In the genomic region with DNA sequence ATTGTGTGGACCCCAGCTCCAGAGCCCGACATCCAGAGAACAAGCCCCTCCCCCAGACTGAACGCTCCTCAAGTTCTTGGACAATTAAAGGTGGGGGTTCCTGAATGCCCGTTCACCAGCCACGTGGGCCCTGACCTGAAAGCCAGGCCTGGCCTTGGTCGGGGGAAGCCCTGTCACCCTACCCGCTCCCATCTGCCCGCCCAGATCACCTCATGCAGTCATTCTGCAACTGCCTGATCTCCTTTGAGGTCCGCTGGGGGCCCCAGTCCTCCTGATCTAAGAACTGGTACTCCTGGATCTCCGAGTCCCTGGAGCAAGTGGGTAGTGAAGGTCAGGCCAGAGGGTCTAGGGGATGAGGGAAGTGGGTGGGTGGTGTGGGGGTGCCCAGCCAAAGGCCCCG, we compare ENCODE assay signal across 1 cellular context.
TF ChIP-seq lines count a peak whose summit lies in the region.

No MANE protein-coding gene starts in this region.

TF ChIP-seq in GM12878, 131 proteins besides CTCF, POLR2A, EP300 and RAD21 (continues in another document):
- TF ChIP-seq NFYA (IDR thresholded peaks at IDR 0.05; ENCODE audit: borderline replicate concordance, low read depth, low read length): no peak
- TF ChIP-seq KAT2A (conservative IDR thresholded peaks at IDR 0.05; ENCODE audit: control insufficient read depth, low read depth, low read length): no peak
- no peak for TF ChIP-seq CBX5 (IDR thresholded peaks at IDR 0.05; ENCODE audit: low read depth)
- TF ChIP-seq STAT1 (conservative IDR thresholded peaks at IDR 0.05): no peak
- TF ChIP-seq, protein P1, sequence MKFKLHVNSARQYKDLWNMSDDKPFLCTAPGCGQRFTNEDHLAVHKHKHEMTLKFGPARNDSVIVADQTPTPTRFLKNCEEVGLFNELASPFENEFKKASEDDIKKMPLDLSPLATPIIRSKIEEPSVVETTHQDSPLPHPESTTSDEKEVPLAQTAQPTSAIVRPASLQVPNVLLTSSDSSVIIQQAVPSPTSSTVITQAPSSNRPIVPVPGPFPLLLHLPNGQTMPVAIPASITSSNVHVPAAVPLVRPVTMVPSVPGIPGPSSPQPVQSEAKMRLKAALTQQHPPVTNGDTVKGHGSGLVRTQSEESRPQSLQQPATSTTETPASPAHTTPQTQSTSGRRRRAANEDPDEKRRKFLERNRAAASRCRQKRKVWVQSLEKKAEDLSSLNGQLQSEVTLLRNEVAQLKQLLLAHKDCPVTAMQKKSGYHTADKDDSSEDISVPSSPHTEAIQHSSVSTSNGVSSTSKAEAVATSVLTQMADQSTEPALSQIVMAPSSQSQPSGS (IDR thresholded peaks at IDR 0.05; ENCODE audit: low read length): no peak
- peak; percentile 34; the same call in 1 of the 2 replicates for TF ChIP-seq MTA2 (IDR thresholded peaks at IDR 0.05; ENCODE audit: low read depth)
- TF ChIP-seq RFX5 (IDR thresholded peaks at IDR 0.05; ENCODE audit: low read depth, low read length): no peak
- 0 out of 2 replicates have a peak, but pooled peaks have one; percentile 42 for TF ChIP-seq IRF4 (IDR thresholded peaks at IDR 0.05; ENCODE audit: low read depth, low read length)
- TF ChIP-seq PAX5 (IDR thresholded peaks at IDR 0.05; ENCODE audit: borderline replicate concordance, low read depth, low read length): peak; percentile 47; the same call in 1 of the 2 replicates
- no peak for TF ChIP-seq HDAC2 (IDR thresholded peaks at IDR 0.05)
- TF ChIP-seq BHLHE40 (IDR thresholded peaks at IDR 0.05; ENCODE audit: borderline replicate concordance in 1 of 2, low read depth in 2 of 2, low read length in 1 of 2): peak in 1 of 2 experiments; percentile 37; a peak in 1 of 4 replicates
- no peak for TF ChIP-seq POU2F2 (IDR thresholded peaks at IDR 0.05; ENCODE audit: borderline replicate concordance, low read depth, low read length)
- no peak for TF ChIP-seq SMC3 (IDR thresholded peaks at IDR 0.05; ENCODE audit: borderline replicate concordance, low read length)
- no peak for TF ChIP-seq ZNF217 (IDR thresholded peaks at IDR 0.05)
- no peak for TF ChIP-seq RB1 (IDR thresholded peaks at IDR 0.05; ENCODE audit: borderline replicate concordance)
- TF ChIP-seq HDAC6 (IDR thresholded peaks at IDR 0.05; ENCODE audit: unreplicated experiment): no peak
- TF ChIP-seq FOXK2 (IDR thresholded peaks at IDR 0.05): no peak
- TF ChIP-seq EED (IDR thresholded peaks at IDR 0.05; ENCODE audit: low read depth): peak; percentile 89
- no peak for TF ChIP-seq TCF12 (IDR thresholded peaks at IDR 0.05; ENCODE audit: low read depth, low read length)
- TF ChIP-seq, protein P2, sequence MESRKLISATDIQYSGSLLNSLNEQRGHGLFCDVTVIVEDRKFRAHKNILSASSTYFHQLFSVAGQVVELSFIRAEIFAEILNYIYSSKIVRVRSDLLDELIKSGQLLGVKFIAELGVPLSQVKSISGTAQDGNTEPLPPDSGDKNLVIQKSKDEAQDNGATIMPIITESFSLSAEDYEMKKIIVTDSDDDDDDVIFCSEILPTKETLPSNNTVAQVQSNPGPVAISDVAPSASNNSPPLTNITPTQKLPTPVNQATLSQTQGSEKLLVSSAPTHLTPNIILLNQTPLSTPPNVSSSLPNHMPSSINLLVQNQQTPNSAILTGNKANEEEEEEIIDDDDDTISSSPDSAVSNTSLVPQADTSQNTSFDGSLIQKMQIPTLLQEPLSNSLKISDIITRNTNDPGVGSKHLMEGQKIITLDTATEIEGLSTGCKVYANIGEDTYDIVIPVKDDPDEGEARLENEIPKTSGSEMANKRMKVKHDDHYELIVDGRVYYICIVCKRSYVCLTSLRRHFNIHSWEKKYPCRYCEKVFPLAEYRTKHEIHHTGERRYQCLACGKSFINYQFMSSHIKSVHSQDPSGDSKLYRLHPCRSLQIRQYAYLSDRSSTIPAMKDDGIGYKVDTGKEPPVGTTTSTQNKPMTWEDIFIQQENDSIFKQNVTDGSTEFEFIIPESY (IDR thresholded peaks at IDR 0.05): no peak
- no peak for TF ChIP-seq RELA (IDR thresholded peaks at IDR 0.05; ENCODE audit: borderline replicate concordance, partially characterized antibody)
- TF ChIP-seq IKZF2 (IDR thresholded peaks at IDR 0.05): peak; percentile 12 to 39; a peak in 1 of 4 replicates
- no peak for TF ChIP-seq SMARCA5 (IDR thresholded peaks at IDR 0.05)
- TF ChIP-seq, protein P3, sequence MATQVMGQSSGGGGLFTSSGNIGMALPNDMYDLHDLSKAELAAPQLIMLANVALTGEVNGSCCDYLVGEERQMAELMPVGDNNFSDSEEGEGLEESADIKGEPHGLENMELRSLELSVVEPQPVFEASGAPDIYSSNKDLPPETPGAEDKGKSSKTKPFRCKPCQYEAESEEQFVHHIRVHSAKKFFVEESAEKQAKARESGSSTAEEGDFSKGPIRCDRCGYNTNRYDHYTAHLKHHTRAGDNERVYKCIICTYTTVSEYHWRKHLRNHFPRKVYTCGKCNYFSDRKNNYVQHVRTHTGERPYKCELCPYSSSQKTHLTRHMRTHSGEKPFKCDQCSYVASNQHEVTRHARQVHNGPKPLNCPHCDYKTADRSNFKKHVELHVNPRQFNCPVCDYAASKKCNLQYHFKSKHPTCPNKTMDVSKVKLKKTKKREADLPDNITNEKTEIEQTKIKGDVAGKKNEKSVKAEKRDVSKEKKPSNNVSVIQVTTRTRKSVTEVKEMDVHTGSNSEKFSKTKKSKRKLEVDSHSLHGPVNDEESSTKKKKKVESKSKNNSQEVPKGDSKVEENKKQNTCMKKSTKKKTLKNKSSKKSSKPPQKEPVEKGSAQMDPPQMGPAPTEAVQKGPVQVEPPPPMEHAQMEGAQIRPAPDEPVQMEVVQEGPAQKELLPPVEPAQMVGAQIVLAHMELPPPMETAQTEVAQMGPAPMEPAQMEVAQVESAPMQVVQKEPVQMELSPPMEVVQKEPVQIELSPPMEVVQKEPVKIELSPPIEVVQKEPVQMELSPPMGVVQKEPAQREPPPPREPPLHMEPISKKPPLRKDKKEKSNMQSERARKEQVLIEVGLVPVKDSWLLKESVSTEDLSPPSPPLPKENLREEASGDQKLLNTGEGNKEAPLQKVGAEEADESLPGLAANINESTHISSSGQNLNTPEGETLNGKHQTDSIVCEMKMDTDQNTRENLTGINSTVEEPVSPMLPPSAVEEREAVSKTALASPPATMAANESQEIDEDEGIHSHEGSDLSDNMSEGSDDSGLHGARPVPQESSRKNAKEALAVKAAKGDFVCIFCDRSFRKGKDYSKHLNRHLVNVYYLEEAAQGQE (IDR thresholded peaks at IDR 0.05; ENCODE audit: low read depth, low read length): no peak
- TF ChIP-seq, protein P4, sequence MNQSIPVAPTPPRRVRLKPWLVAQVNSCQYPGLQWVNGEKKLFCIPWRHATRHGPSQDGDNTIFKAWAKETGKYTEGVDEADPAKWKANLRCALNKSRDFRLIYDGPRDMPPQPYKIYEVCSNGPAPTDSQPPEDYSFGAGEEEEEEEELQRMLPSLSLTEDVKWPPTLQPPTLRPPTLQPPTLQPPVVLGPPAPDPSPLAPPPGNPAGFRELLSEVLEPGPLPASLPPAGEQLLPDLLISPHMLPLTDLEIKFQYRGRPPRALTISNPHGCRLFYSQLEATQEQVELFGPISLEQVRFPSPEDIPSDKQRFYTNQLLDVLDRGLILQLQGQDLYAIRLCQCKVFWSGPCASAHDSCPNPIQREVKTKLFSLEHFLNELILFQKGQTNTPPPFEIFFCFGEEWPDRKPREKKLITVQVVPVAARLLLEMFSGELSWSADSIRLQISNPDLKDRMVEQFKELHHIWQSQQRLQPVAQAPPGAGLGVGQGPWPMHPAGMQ (IDR thresholded peaks at IDR 0.05; ENCODE audit: borderline replicate concordance): no peak
- TF ChIP-seq, protein P5, sequence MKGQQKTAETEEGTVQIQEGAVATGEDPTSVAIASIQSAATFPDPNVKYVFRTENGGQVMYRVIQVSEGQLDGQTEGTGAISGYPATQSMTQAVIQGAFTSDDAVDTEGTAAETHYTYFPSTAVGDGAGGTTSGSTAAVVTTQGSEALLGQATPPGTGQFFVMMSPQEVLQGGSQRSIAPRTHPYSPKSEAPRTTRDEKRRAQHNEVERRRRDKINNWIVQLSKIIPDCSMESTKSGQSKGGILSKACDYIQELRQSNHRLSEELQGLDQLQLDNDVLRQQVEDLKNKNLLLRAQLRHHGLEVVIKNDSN (IDR thresholded peaks at IDR 0.05; ENCODE audit: borderline replicate concordance, extremely low read length, insufficient read depth, low read depth, low read length): no peak
- TF ChIP-seq, protein P6, sequence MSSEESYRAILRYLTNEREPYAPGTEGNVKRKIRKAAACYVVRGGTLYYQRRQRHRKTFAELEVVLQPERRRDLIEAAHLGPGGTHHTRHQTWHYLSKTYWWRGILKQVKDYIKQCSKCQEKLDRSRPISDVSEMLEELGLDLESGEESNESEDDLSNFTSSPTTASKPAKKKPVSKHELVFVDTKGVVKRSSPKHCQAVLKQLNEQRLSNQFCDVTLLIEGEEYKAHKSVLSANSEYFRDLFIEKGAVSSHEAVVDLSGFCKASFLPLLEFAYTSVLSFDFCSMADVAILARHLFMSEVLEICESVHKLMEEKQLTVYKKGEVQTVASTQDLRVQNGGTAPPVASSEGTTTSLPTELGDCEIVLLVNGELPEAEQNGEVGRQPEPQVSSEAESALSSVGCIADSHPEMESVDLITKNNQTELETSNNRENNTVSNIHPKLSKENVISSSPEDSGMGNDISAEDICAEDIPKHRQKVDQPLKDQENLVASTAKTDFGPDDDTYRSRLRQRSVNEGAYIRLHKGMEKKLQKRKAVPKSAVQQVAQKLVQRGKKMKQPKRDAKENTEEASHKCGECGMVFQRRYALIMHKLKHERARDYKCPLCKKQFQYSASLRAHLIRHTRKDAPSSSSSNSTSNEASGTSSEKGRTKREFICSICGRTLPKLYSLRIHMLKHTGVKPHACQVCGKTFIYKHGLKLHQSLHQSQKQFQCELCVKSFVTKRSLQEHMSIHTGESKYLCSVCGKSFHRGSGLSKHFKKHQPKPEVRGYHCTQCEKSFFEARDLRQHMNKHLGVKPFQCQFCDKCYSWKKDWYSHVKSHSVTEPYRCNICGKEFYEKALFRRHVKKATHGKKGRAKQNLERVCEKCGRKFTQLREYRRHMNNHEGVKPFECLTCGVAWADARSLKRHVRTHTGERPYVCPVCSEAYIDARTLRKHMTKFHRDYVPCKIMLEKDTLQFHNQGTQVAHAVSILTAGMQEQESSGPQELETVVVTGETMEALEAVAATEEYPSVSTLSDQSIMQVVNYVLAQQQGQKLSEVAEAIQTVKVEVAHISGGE (CRISPR knock-in tag; IDR thresholded peaks at IDR 0.05): no peak
- TF ChIP-seq BRCA1 (IDR thresholded peaks at IDR 0.05; ENCODE audit: low read depth, low read length): no peak
- TF ChIP-seq IKZF1 (conservative IDR thresholded peaks at IDR 0.05): peak; percentile 62
- TF ChIP-seq NR2C1 (IDR thresholded peaks at IDR 0.05): no peak
- no peak for TF ChIP-seq SUZ12 (IDR thresholded peaks at IDR 0.05; ENCODE audit: unreplicated experiment)
- no peak for TF ChIP-seq YBX1 (IDR thresholded peaks at IDR 0.05)
- TF ChIP-seq, protein P7, sequence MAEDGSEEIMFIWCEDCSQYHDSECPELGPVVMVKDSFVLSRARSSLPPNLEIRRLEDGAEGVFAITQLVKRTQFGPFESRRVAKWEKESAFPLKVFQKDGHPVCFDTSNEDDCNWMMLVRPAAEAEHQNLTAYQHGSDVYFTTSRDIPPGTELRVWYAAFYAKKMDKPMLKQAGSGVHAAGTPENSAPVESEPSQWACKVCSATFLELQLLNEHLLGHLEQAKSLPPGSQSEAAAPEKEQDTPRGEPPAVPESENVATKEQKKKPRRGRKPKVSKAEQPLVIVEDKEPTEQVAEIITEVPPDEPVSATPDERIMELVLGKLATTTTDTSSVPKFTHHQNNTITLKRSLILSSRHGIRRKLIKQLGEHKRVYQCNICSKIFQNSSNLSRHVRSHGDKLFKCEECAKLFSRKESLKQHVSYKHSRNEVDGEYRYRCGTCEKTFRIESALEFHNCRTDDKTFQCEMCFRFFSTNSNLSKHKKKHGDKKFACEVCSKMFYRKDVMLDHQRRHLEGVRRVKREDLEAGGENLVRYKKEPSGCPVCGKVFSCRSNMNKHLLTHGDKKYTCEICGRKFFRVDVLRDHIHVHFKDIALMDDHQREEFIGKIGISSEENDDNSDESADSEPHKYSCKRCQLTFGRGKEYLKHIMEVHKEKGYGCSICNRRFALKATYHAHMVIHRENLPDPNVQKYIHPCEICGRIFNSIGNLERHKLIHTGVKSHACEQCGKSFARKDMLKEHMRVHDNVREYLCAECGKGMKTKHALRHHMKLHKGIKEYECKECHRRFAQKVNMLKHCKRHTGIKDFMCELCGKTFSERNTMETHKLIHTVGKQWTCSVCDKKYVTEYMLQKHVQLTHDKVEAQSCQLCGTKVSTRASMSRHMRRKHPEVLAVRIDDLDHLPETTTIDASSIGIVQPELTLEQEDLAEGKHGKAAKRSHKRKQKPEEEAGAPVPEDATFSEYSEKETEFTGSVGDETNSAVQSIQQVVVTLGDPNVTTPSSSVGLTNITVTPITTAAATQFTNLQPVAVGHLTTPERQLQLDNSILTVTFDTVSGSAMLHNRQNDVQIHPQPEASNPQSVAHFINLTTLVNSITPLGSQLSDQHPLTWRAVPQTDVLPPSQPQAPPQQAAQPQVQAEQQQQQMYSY (CRISPR knock-in tag; IDR thresholded peaks at IDR 0.05): no peak
- no peak for TF ChIP-seq TCF3 (IDR thresholded peaks at IDR 0.05; ENCODE audit: borderline replicate concordance, insufficient read depth, low read depth, low read length)
- TF ChIP-seq, protein P8, sequence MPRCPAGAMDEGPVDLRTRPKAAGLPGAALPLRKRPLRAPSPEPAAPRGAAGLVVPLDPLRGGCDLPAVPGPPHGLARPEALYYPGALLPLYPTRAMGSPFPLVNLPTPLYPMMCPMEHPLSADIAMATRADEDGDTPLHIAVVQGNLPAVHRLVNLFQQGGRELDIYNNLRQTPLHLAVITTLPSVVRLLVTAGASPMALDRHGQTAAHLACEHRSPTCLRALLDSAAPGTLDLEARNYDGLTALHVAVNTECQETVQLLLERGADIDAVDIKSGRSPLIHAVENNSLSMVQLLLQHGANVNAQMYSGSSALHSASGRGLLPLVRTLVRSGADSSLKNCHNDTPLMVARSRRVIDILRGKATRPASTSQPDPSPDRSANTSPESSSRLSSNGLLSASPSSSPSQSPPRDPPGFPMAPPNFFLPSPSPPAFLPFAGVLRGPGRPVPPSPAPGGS (IDR thresholded peaks at IDR 0.05; ENCODE audit: borderline replicate concordance, insufficient read depth, low read depth, low read length, poor library complexity, severe bottlenecking): no peak
- TF ChIP-seq TAF1 (IDR thresholded peaks at IDR 0.05; ENCODE audit: borderline replicate concordance, low read depth, low read length): no peak
- peak; percentile 69; the same call in 1 of the 2 replicates for TF ChIP-seq RUNX3 (IDR thresholded peaks at IDR 0.05; ENCODE audit: low read length)
- TF ChIP-seq NR2C2 (IDR thresholded peaks at IDR 0.05; ENCODE audit: borderline replicate concordance, control insufficient read depth, insufficient read length, low read depth): no peak
- no peak for TF ChIP-seq ZNF24 (IDR thresholded peaks at IDR 0.05)
- peak; percentile 53; the same call in 1 of the 2 replicates for TF ChIP-seq NR2F1 (conservative IDR thresholded peaks at IDR 0.05)
- TF ChIP-seq, protein P9, sequence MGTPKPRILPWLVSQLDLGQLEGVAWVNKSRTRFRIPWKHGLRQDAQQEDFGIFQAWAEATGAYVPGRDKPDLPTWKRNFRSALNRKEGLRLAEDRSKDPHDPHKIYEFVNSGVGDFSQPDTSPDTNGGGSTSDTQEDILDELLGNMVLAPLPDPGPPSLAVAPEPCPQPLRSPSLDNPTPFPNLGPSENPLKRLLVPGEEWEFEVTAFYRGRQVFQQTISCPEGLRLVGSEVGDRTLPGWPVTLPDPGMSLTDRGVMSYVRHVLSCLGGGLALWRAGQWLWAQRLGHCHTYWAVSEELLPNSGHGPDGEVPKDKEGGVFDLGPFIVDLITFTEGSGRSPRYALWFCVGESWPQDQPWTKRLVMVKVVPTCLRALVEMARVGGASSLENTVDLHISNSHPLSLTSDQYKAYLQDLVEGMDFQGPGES (IDR thresholded peaks at IDR 0.05): no peak
